27 cellular contexts compared by ENCODE assay signal in the genomic region with DNA sequence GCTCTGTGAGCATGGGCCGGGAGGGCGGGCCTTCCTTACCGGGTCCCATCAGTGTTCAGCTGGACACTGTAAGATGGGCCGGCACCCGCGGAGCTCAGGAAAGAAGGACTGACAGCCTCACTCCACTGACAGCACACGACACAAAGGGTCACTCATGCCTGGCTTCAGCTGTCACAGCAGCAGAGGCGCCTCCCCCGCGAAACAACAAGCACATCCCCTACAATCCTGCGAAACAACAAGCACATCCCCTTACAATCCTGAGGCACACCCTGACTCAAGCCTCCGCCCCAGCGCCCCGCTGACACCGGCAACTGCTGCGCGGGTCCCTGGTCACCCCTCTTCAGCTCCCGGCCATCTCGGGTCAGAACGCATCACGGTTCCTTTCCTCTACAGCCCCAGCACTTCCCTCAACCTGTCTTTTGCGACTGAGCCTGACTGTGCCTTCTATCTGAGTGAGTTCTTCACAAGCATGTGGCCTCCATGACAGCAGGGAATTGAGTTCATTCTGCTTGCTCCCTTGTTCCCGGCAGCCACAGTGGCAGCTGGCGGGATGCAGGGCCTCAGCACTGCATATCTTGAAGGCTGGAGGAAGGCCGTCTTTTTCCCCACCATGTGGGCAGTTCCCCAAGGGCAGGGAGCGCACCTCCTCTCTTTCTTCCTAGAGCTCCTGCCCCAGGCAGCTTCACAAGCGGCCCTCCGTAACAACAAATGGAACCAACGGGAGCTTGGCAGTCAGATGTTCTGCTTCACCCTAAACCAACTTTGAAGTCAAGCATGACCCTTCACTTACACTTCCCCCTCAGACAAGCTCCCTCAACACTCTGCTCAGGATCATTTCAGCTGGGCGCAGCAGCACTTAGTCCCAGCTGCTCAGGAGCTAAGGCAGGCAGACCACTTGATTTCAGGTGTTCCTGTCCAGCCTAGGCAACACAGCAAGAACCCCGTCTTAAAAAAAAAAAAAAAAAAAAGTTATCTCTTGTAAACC. TPM values are rescaled to one million over a fixed set of nuclear protein-coding genes. Genes with fewer than 3 reads are reported as not detected.
A peak's percentile ranks its signal among the peaks of the same experiment; 100 is the strongest.
DNase-seq lines count a peak whose midpoint lies in the region; ATAC-seq and TF ChIP-seq lines count a peak whose summit lies in the region.
"Had no signal": no experiment of that assay in that cellular context is flagged by ENCODE, and none has a peak within 500 bp of the region (broad histone marks: within the 10 kb centered on the region; RNA-seq: fewer than 3 reads in every experiment).

No MANE protein-coding gene starts in this region.

- H3K4me1 Mint-ChIP-seq in GM23338 (peaks cover 3% of the 10 kb centered on the region; the same call in 2 of the 3 replicates), endodermal cell (peaks cover 2% of the 10 kb centered on the region), naive B cell (peaks cover 10 to 16% (median 15%) of the 10 kb centered on the region in 3 donors), HFFc6 (ENCODE audit: low read depth) (peaks cover 9% of the 10 kb centered on the region)
- H3K4me1 Mint-ChIP-seq in naive thymus-derived CD8-positive, alpha-beta T cell = no peaks in the 10 kb centered on the region
- H3K4me1 Mint-ChIP-seq: CD4-positive, alpha-beta memory T cell; stimulated activated naive CD8-positive, alpha-beta T cell treated with anti-CD3 and anti-CD28 coated beads, Interleukin-15, amount 100 ng/mL, for 72 hours had no signal

- H3K4me2 ChIP-seq in GM23338 = no peak overlapping the region
- H3K4me2 ChIP-seq: KMS-11 had no signal

- 88% methylated on average over 20 to 31 of the region's 31 CpGs for WGBS in endodermal cell (ENCODE audit: insufficient coverage in 1 of 2, insufficient read length in 1 of 2), 2 experiments

- H3K9ac ChIP-seq in endodermal cell (ENCODE audit: extremely low read depth, low read length, poor library complexity, severe bottlenecking) = no peak overlapping the region
- H3K9ac ChIP-seq: KMS-11, parathyroid adenoma had no signal

- ATAC-seq in GM23338 (peak; percentile 76), naive B cell (ENCODE audit: low read depth in 2 of 2) (peak; percentile 37 to 52), sciatic nerve (peak; percentile 36), HG02852 (IDR thresholded peaks at IDR 0.05; ENCODE audit: unreplicated experiment) (no peak)
- no peak for ATAC-seq in naive thymus-derived CD8-positive, alpha-beta T cell
- ATAC-seq: activated T-cell treated with anti-CD3 and anti-CD28 coated beads, Interleukin-2, amount 50 U/mL, for 72 hours; gastroesophageal sphincter; stimulated activated naive CD8-positive, alpha-beta T cell treated with anti-CD3 and anti-CD28 coated beads, Interleukin-15, amount 100 ng/mL, for 72 hours; T-helper 17 cell had no signal

- H3K9me2 ChIP-seq in GM23338 (ENCODE audit: insufficient read depth) = no peaks in the 10 kb centered on the region; the same call in 1 of the 2 replicates

- no peaks in the 10 kb centered on the region for H3K79me2 ChIP-seq in GM23338 (replicated peaks; ENCODE audit: insufficient read depth)
- H3K79me2 ChIP-seq: parathyroid adenoma had no signal

- H3K27me3 ChIP-seq in GM23338 (ENCODE audit: insufficient read depth) (no peaks in the 10 kb centered on the region), endodermal cell (ENCODE audit: control insufficient read depth, insufficient read depth, low read length, poor library complexity, severe bottlenecking) (no peaks in the 10 kb centered on the region)
- H3K27me3 ChIP-seq: gastroesophageal sphincter had no signal

- peaks cover 17% of the 10 kb centered on the region for H3K27me3 Mint-ChIP-seq in GM23338 (ENCODE audit: insufficient read depth, low read depth, poor library complexity)
- peaks cover 56% of the 10 kb centered on the region for H3K27me3 Mint-ChIP-seq in endodermal cell (ENCODE audit: insufficient read depth)
- no peaks in the 10 kb centered on the region for H3K27me3 Mint-ChIP-seq in naive B cell
- H3K27me3 Mint-ChIP-seq in HFFc6 (ENCODE audit: insufficient read depth) = peaks cover 4% of the 10 kb centered on the region
- peaks cover 0 to 2% (median under 1%) of the 10 kb centered on the region in 5 donors for H3K27me3 Mint-ChIP-seq in naive thymus-derived CD8-positive, alpha-beta T cell
- H3K27me3 Mint-ChIP-seq: stimulated activated naive CD8-positive, alpha-beta T cell treated with anti-CD3 and anti-CD28 coated beads, Interleukin-15, amount 100 ng/mL, for 72 hours had no signal

- H3K9me3 Mint-ChIP-seq in GM23338 = no peaks in the 10 kb centered on the region
- peaks cover 4% of the 10 kb centered on the region for H3K9me3 Mint-ChIP-seq in endodermal cell
- H3K9me3 Mint-ChIP-seq in naive B cell = peaks cover 0 to 5% (median 2%) of the 10 kb centered on the region in 7 donors
- H3K9me3 Mint-ChIP-seq in HFFc6 = no peaks in the 10 kb centered on the region
- H3K9me3 Mint-ChIP-seq in naive thymus-derived CD8-positive, alpha-beta T cell = peaks cover 0 to 7% (median 2%) of the 10 kb centered on the region in 9 donors
- H3K9me3 Mint-ChIP-seq: activated naive CD4-positive, alpha-beta T cell treated with anti-CD3 and anti-CD28 coated beads for 36 hours; activated T-cell treated with anti-CD3 and anti-CD28 coated beads, Interleukin-2, amount 50 U/mL, for 72 hours; stimulated activated naive CD8-positive, alpha-beta T cell treated with anti-CD3 and anti-CD28 coated beads, Interleukin-15, amount 100 ng/mL, for 72 hours had no signal

- H3K27ac Mint-ChIP-seq in GM23338 (no peak overlapping the region), endodermal cell (no peak overlapping the region), naive B cell (peak overlapping the region in 4 of 6 donors; percentile 0 to 67 (median 36)), HFFc6 (no peak overlapping the region)
- no peak overlapping the region for H3K27ac Mint-ChIP-seq in naive thymus-derived CD8-positive, alpha-beta T cell
- H3K27ac Mint-ChIP-seq: activated naive CD4-positive, alpha-beta T cell treated with anti-CD3 and anti-CD28 coated beads for 36 hours; activated T-cell treated with anti-CD3 and anti-CD28 coated beads, Interleukin-2, amount 50 U/mL, for 72 hours; stimulated activated naive CD8-positive, alpha-beta T cell treated with anti-CD3 and anti-CD28 coated beads, Interleukin-15, amount 100 ng/mL, for 72 hours; T-helper 17 cell had no signal

- H3K4me1 ChIP-seq in GM23338 (ENCODE audit: insufficient read depth) (no peaks in the 10 kb centered on the region), endodermal cell (ENCODE audit: control insufficient read depth, insufficient read depth, low read length) (no peaks in the 10 kb centered on the region)
- H3K4me1 ChIP-seq: parathyroid adenoma had no signal

- H3K27ac ChIP-seq in GM23338 (ENCODE audit: low read depth) (no peak overlapping the region), endodermal cell (ENCODE audit: low read depth, low read length) (peak overlapping the region; percentile 49)
- H3K27ac ChIP-seq: gastroesophageal sphincter, KMS-11, parathyroid adenoma, SK-N-MC had no signal

- H3F3A ChIP-seq in GM23338 (replicated peaks; ENCODE audit: low read depth) = no peaks in the 10 kb centered on the region

- no peaks in the 10 kb centered on the region for H3K36me3 ChIP-seq in GM23338 (ENCODE audit: insufficient read depth)
- H3K36me3 ChIP-seq in endodermal cell (ENCODE audit: control insufficient read depth, insufficient read depth, low read length) = no peaks in the 10 kb centered on the region
- H3K36me3 ChIP-seq: gastroesophageal sphincter had no signal

- no peaks in the 10 kb centered on the region for H3K36me3 Mint-ChIP-seq in GM23338 (ENCODE audit: low read depth)
- H3K36me3 Mint-ChIP-seq in endodermal cell (ENCODE audit: low read depth) = no peaks in the 10 kb centered on the region
- peaks cover 4 to 5% of the 10 kb centered on the region in 2 donors for H3K36me3 Mint-ChIP-seq in naive B cell
- H3K36me3 Mint-ChIP-seq in HFFc6 (ENCODE audit: low read depth) = no peaks in the 10 kb centered on the region
- no peaks in the 10 kb centered on the region for H3K36me3 Mint-ChIP-seq in naive thymus-derived CD8-positive, alpha-beta T cell
- H3K36me3 Mint-ChIP-seq: CD4-positive, alpha-beta memory T cell had no signal

- H4K20me1 ChIP-seq in GM23338 (replicated peaks; ENCODE audit: insufficient read depth) = 0 out of 2 replicates have a peak, but pooled peaks cover 3% of the 10 kb centered on the region

- TF ChIP-seq CTCF in GM23338 (conservative IDR thresholded peaks at IDR 0.05; ENCODE audit: low read depth in 2 of 2) (no peak), endodermal cell (conservative IDR thresholded peaks at IDR 0.05) (no peak), HFFc6 (IDR thresholded peaks at IDR 0.05) (no peak)

- H3K4me3 ChIP-seq in GM23338 (no peak overlapping the region), endodermal cell (ENCODE audit: low read length) (no peak overlapping the region)
- H3K4me3 ChIP-seq: gastroesophageal sphincter, SK-N-MC had no signal

- POLR2A ChIA-PET in naive thymus-derived CD8-positive, alpha-beta T cell (lab: Charles Lee) = interaction anchor here (0.6 kb wide), 1 partner anchor 101 kb away, joined by 7 read pairs; no protein-coding TSS in a partner anchor

- no peak overlapping the region for H3K4me3 Mint-ChIP-seq in GM23338
- H3K4me3 Mint-ChIP-seq in endodermal cell = no peak overlapping the region
- no peak overlapping the region for H3K4me3 Mint-ChIP-seq in naive B cell
- H3K4me3 Mint-ChIP-seq in HFFc6 = no peak overlapping the region
- H3K4me3 Mint-ChIP-seq in naive thymus-derived CD8-positive, alpha-beta T cell = no peak overlapping the region
- H3K4me3 Mint-ChIP-seq: activated naive CD4-positive, alpha-beta T cell treated with anti-CD3 and anti-CD28 coated beads for 36 hours; activated T-cell treated with anti-CD3 and anti-CD28 coated beads, Interleukin-2, amount 50 U/mL, for 72 hours; CD4-positive, alpha-beta memory T cell; stimulated activated naive CD8-positive, alpha-beta T cell treated with anti-CD3 and anti-CD28 coated beads, Interleukin-15, amount 100 ng/mL, for 72 hours; T-helper 17 cell had no signal

- intact Hi-C loops in sciatic nerve (cut with DNase I) = no loop called here

- DNase-seq in GM23338 (ENCODE audit: low spot score) (peak; percentile 21), endodermal cell (peak; percentile 51), naive B cell (no peak), sciatic nerve (ENCODE audit: low spot score) (no peak), HFFc6 (no peak), foreskin melanocyte (no peak)
- no peak for DNase-seq in naive thymus-derived CD8-positive, alpha-beta T cell
- DNase-seq: activated CD4-positive, alpha-beta T cell treated with anti-CD3 and anti-CD28 coated beads for 48 hours; activated naive CD4-positive, alpha-beta T cell treated with anti-CD3 and anti-CD28 coated beads for 36 hours; activated T-cell treated with anti-CD3 and anti-CD28 coated beads, Interleukin-2, amount 50 U/mL, for 72 hours; CD4-positive, alpha-beta memory T cell; DMS 273 treated with DMSO at 0.1 percent for 48 hours; GOT3; kidney glomerular epithelial cell; mesenchymal stem cell; NCI-H1436; NCI-H524 treated with DMSO at 0.1 percent for 48 hours; RPMI8226; stimulated activated CD4-positive, alpha-beta T cell treated with anti-CD3 and anti-CD28 coated beads, Interleukin-15, amount 100 ng/mL, for 24 hours; stimulated activated naive CD8-positive, alpha-beta T cell treated with anti-CD3 and anti-CD28 coated beads, Interleukin-15, amount 100 ng/mL, for 72 hours; T-helper 17 cell; trophoblast cell had no signal

- H2AFZ ChIP-seq in GM23338 = peak overlapping the region; percentile 87; the same call in 1 of the 2 replicates
- H2AFZ ChIP-seq: parathyroid adenoma had no signal

- no peaks in the 10 kb centered on the region for H3K9me3 ChIP-seq in endodermal cell (ENCODE audit: control insufficient read depth, low read length)
- H3K9me3 ChIP-seq: gastroesophageal sphincter had no signal

RNA-seq across cellular contexts. Expression of a gene that starts 39.6 kb away (rescaled TPM):
- 1.5 and 1.6 TPM in 2 replicates for total RNA-seq in GM23338 (2014; rRNA removed; shearing (Covaris generic))
- polyA plus RNA-seq in GM23338 (2016; fragmentation: Nextera tagmentation; extraction: Ambion mirVana) (0.79 and 0.85 TPM in 2 replicates), naive B cell (ENCODE audit: low read depth in 6 of 6) (under 1 TPM in 3 of 6 donors, not detected in 3; 0.09 to 0.15 (median 0.10) TPM)
- total RNA-seq in endodermal cell (1 to 10 TPM; 3.2 to 5.2 TPM), sciatic nerve (50.6 TPM)
- 20.3 TPM for polyA plus RNA-seq in endodermal cell (2013, experiment 1 of 2)
- polyA plus RNA-seq in endodermal cell (2013, experiment 2 of 2) = 21.8 TPM
- 10 to 100 TPM; 28.4 to 36.4 (median 32.0) TPM for total RNA-seq in HFFc6 (2021; fragmentation: NEBNext Ultra II Directional; extraction: Animal tissue kit (Norgen Biotek cat#: 25700))
- 1 to 10 TPM; 1.0 to 1.1 TPM for total RNA-seq in naive thymus-derived CD8-positive, alpha-beta T cell
- 1 to 10 TPM in 2 of 3 donors, under 1 TPM in 1; 0.07 to 4.4 (median 1.0) TPM for polyA plus RNA-seq in naive thymus-derived CD8-positive, alpha-beta T cell
- total RNA-seq: CD4-positive, alpha-beta memory T cell had no signal

Comparison
In these comparisons a context has a peak if more than half of its experiments do, and no peak if none do; other contexts are left out.
1. ATAC-seq: peak in GM23338 (single experiment), naive B cell (2 of 2) and sciatic nerve (single experiment); none in naive thymus-derived CD8-positive, alpha-beta T cell (0 of 2) and HG02852 (single experiment).
2. DNase-seq: peak in GM23338 (single experiment) and endodermal cell (single experiment); none in naive B cell (single experiment), sciatic nerve (single experiment), HFFc6 (single experiment), naive thymus-derived CD8-positive, alpha-beta T cell (0 of 10) and foreskin melanocyte (single experiment).
3. H3K27ac Mint-ChIP-seq: peak in naive B cell (4 of 6); none in GM23338 (single experiment), endodermal cell (single experiment), HFFc6 (single experiment) and naive thymus-derived CD8-positive, alpha-beta T cell (0 of 10).